In genomic region chr17:39669897-39670735, GRCh38 we compare ENCODE assay signal across 1 cellular context.
TF ChIP-seq lines count a peak whose summit lies in the region.

No MANE protein-coding gene starts in this region.

TF ChIP-seq in K562, 482 proteins besides CTCF, POLR2A, EP300 and RAD21:
- TF ChIP-seq ZNF24 (IDR thresholded peaks at IDR 0.05) (0 out of 2 replicates have a peak, but pooled peaks have one; percentile 41), RBFOX2 (IDR thresholded peaks at IDR 0.05; ENCODE audit: low read depth, low read length) (peak; percentile 43; the same call in 1 of the 2 replicates), FOXK1 (CRISPR knock-in tag; IDR thresholded peaks at IDR 0.05; ENCODE audit: borderline replicate concordance) (no peak), CHCHD3 (CRISPR knock-in tag; IDR thresholded peaks at IDR 0.05) (no peak), POLR2G (IDR thresholded peaks at IDR 0.05; ENCODE audit: low read depth, low read length) (peak; percentile 53; the same call in 1 of the 2 replicates)
